ENCODE assay signal across 11 cellular contexts in the genomic region with DNA sequence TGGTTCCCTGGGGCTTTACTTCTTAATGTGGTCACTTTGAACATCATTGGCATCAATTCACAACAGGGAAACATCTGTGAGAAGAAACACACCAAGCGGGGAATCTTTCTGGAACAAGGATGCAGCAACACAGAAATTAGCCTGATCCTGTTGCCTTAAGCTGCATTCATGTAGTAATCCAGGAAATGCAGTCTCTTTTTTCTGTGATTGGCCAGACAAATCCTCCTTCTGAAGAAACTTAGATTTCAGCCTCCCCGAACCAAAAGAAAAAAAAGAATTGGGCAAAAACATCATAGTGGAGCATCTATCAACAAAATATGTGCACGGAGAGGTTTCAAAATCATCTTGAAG. TPM values are rescaled to one million over a fixed set of nuclear protein-coding genes. Genes with fewer than 3 reads are reported as not detected.
A peak's percentile ranks its signal among the peaks of the same experiment; 100 is the strongest.
DNase-seq lines count a peak whose midpoint lies in the region; ATAC-seq and TF ChIP-seq lines count a peak whose summit lies in the region.
"Had no signal": no experiment of that assay in that cellular context is flagged by ENCODE, and none has a peak within 500 bp of the region (broad histone marks: within the 10 kb centered on the region; RNA-seq: fewer than 3 reads in every experiment).

No MANE protein-coding gene starts in this region.

- intact Hi-C loops in activated CD8-positive, alpha-beta T cell treated with anti-CD3 and anti-CD28 coated beads for 36 hours (cut with micrococcal nuclease), result no loop called here
- intact Hi-C loops in activated T-helper 1 cell treated with anti-CD3 and anti-CD28 coated beads, Interleukin-12 subunit alpha, Interleukin-12 subunit beta, Interleukin-2, Interleukin-4 antibody, amounts not matched to agents 30 ng/mL and 10 ng/mL and 1 ng/mL, durations not matched to agents 14 hours and 24 hours and 36 hours (cut with micrococcal nuclease), result no loop called here

- H3K9me3 ChIP-seq in thoracic aorta, result no peaks in the 10 kb centered on the region
- H3K9me3 ChIP-seq: neutrophil had no signal

- H3K27ac ChIP-seq in thoracic aorta, result peak overlapping the region; percentile 68 to 84
- H3K27ac ChIP-seq in coronary artery, result peak overlapping the region in 1 of 2 donors; percentile 62
- H3K27ac ChIP-seq: neutrophil had no signal

- H3K36me3 Mint-ChIP-seq in activated CD8-positive, alpha-beta T cell treated with anti-CD3 and anti-CD28 coated beads for 36 hours (ENCODE audit: low read depth), result no peaks in the 10 kb centered on the region
- no peaks in the 10 kb centered on the region for H3K36me3 Mint-ChIP-seq in activated CD8-positive, alpha-beta T cell treated with anti-CD3 and anti-CD28 coated beads, Interleukin-2, amount 10 ng/mL, durations not matched to agents 7 days and 5 days (ENCODE audit: low read depth)
- no peaks in the 10 kb centered on the region for H3K36me3 Mint-ChIP-seq in activated T-helper 1 cell treated with anti-CD3 and anti-CD28 coated beads, Interleukin-12 subunit alpha, Interleukin-12 subunit beta, Interleukin-2, Interleukin-4 antibody, amounts not matched to agents 30 ng/mL and 10 ng/mL and 1 ng/mL, durations not matched to agents 14 hours and 24 hours and 36 hours (ENCODE audit: low read depth)

- ATAC-seq in activated CD8-positive, alpha-beta T cell treated with anti-CD3 and anti-CD28 coated beads for 36 hours, result no peak
- no peak for ATAC-seq in activated CD8-positive, alpha-beta T cell treated with anti-CD3 and anti-CD28 coated beads, Interleukin-2, amount 10 ng/mL, durations not matched to agents 7 days and 5 days
- ATAC-seq in thoracic aorta (ENCODE audit: insufficient number of reproducible peaks, low FRiP score, low read depth), result no peak

- H3K27me3 Mint-ChIP-seq in activated CD8-positive, alpha-beta T cell treated with anti-CD3 and anti-CD28 coated beads for 36 hours, result peaks cover 4% of the 10 kb centered on the region
- H3K27me3 Mint-ChIP-seq in activated CD8-positive, alpha-beta T cell treated with anti-CD3 and anti-CD28 coated beads, Interleukin-2, amount 10 ng/mL, durations not matched to agents 7 days and 5 days (ENCODE audit: low read depth), result peaks cover 39% of the 10 kb centered on the region
- peaks cover 10% of the 10 kb centered on the region for H3K27me3 Mint-ChIP-seq in activated T-helper 1 cell treated with anti-CD3 and anti-CD28 coated beads, Interleukin-12 subunit alpha, Interleukin-12 subunit beta, Interleukin-2, Interleukin-4 antibody, amounts not matched to agents 30 ng/mL and 10 ng/mL and 1 ng/mL, durations not matched to agents 14 hours and 24 hours and 36 hours (ENCODE audit: insufficient read depth)

- peaks cover 15% of the 10 kb centered on the region for H3K4me1 Mint-ChIP-seq in activated CD8-positive, alpha-beta T cell treated with anti-CD3 and anti-CD28 coated beads for 36 hours (ENCODE audit: low read depth)
- peaks cover 32% of the 10 kb centered on the region for H3K4me1 Mint-ChIP-seq in activated CD8-positive, alpha-beta T cell treated with anti-CD3 and anti-CD28 coated beads, Interleukin-2, amount 10 ng/mL, durations not matched to agents 7 days and 5 days (ENCODE audit: low read depth)
- H3K4me1 Mint-ChIP-seq in activated T-helper 1 cell treated with anti-CD3 and anti-CD28 coated beads, Interleukin-12 subunit alpha, Interleukin-12 subunit beta, Interleukin-2, Interleukin-4 antibody, amounts not matched to agents 30 ng/mL and 10 ng/mL and 1 ng/mL, durations not matched to agents 14 hours and 24 hours and 36 hours (ENCODE audit: low read depth), result peaks cover 18% of the 10 kb centered on the region

- peak overlapping the region; percentile 40 for H3K4me3 ChIP-seq in thoracic aorta
- H3K4me3 ChIP-seq in coronary artery, result no peak overlapping the region

- no peaks in the 10 kb centered on the region for H3K27me3 ChIP-seq in thoracic aorta (replicated peaks; ENCODE audit: insufficient read depth)

- no peaks in the 10 kb centered on the region for H3K9me3 Mint-ChIP-seq in activated CD8-positive, alpha-beta T cell treated with anti-CD3 and anti-CD28 coated beads for 36 hours
- H3K9me3 Mint-ChIP-seq in activated CD8-positive, alpha-beta T cell treated with anti-CD3 and anti-CD28 coated beads, Interleukin-2, amount 10 ng/mL, durations not matched to agents 7 days and 5 days (ENCODE audit: insufficient read depth), result no peaks in the 10 kb centered on the region
- no peaks in the 10 kb centered on the region for H3K9me3 Mint-ChIP-seq in activated T-helper 1 cell treated with anti-CD3 and anti-CD28 coated beads, Interleukin-12 subunit alpha, Interleukin-12 subunit beta, Interleukin-2, Interleukin-4 antibody, amounts not matched to agents 30 ng/mL and 10 ng/mL and 1 ng/mL, durations not matched to agents 14 hours and 24 hours and 36 hours

- POLR2A ChIA-PET in activated CD8-positive, alpha-beta T cell treated with anti-CD3 and anti-CD28 coated beads for 36 hours (lab: Charles Lee), result interaction anchor here (0.8 kb wide), 1 partner anchor 217 kb away, joined by 3 read pairs; no protein-coding TSS in a partner anchor
- POLR2A ChIA-PET in activated CD8-positive, alpha-beta T cell treated with anti-CD3 and anti-CD28 coated beads, Interleukin-2, amount 10 ng/mL, durations not matched to agents 7 days and 5 days (lab: Charles Lee), result interaction anchor here (2.7 kb wide), 1 partner anchor 7 kb away, joined by 12 read pairs; the partner anchor contains the start of gene XPA

- CTCF ChIA-PET in activated CD8-positive, alpha-beta T cell treated with anti-CD3 and anti-CD28 coated beads for 36 hours (lab: Charles Lee), result interaction anchor here (0.6 to 2.9 kb wide), 3 partner anchors 137 to 197 kb away, joined by 3 to 24 read pairs (median 3); no protein-coding TSS in a partner anchor
- CTCF ChIA-PET in activated CD8-positive, alpha-beta T cell treated with anti-CD3 and anti-CD28 coated beads, Interleukin-2, amount 10 ng/mL, durations not matched to agents 7 days and 5 days (lab: Charles Lee), result interaction anchor here (1.2 to 1.6 kb wide), 2 partner anchors 198 to 250 kb away, joined by 4 to 5 read pairs; no protein-coding TSS in a partner anchor

- H3K36me3 ChIP-seq in thoracic aorta, result no peaks in the 10 kb centered on the region
- H3K36me3 ChIP-seq: neutrophil had no signal

- no peak for DNase-seq in activated CD8-positive, alpha-beta T cell treated with anti-CD3 and anti-CD28 coated beads for 36 hours
- no peak for DNase-seq in activated CD8-positive, alpha-beta T cell treated with anti-CD3 and anti-CD28 coated beads, Interleukin-2, amount 10 ng/mL, durations not matched to agents 7 days and 5 days
- no peak for DNase-seq in activated T-helper 1 cell treated with anti-CD3 and anti-CD28 coated beads, Interleukin-12 subunit alpha, Interleukin-12 subunit beta, Interleukin-2, Interleukin-4 antibody, amounts not matched to agents 30 ng/mL and 10 ng/mL and 1 ng/mL, durations not matched to agents 14 hours and 24 hours and 36 hours (ENCODE audit: low spot score)
- DNase-seq in fibroblast of gingiva (ENCODE audit: low read depth) (peak; percentile 31), thoracic aorta (ENCODE audit: low spot score) (no peak), NCI-H1417 treated with DMSO at 0.1 percent for 48 hours (lab: John Stamatoyannopoulos, UW) (no peak), coronary artery (ENCODE audit: low spot score) (no peak), COLO829 (ENCODE audit: low spot score) (no peak)
- DNase-seq: left ventricle myocardium superior, NCI-H524 had no signal

- H3K4me3 Mint-ChIP-seq in activated CD8-positive, alpha-beta T cell treated with anti-CD3 and anti-CD28 coated beads for 36 hours, result no peak overlapping the region
- no peak overlapping the region for H3K4me3 Mint-ChIP-seq in activated CD8-positive, alpha-beta T cell treated with anti-CD3 and anti-CD28 coated beads, Interleukin-2, amount 10 ng/mL, durations not matched to agents 7 days and 5 days
- H3K4me3 Mint-ChIP-seq in activated T-helper 1 cell treated with anti-CD3 and anti-CD28 coated beads, Interleukin-12 subunit alpha, Interleukin-12 subunit beta, Interleukin-2, Interleukin-4 antibody, amounts not matched to agents 30 ng/mL and 10 ng/mL and 1 ng/mL, durations not matched to agents 14 hours and 24 hours and 36 hours, result no peak overlapping the region

- H3K4me1 ChIP-seq in thoracic aorta (ENCODE audit: control insufficient read depth in 1 of 2, low read depth in 2 of 2), result peaks cover 7 to 12% of the 10 kb centered on the region in 2 donors

- peak overlapping the region; percentile 30 for H3K27ac Mint-ChIP-seq in activated CD8-positive, alpha-beta T cell treated with anti-CD3 and anti-CD28 coated beads for 36 hours
- no peak overlapping the region for H3K27ac Mint-ChIP-seq in activated CD8-positive, alpha-beta T cell treated with anti-CD3 and anti-CD28 coated beads, Interleukin-2, amount 10 ng/mL, durations not matched to agents 7 days and 5 days
- peak overlapping the region; percentile 94 for H3K27ac Mint-ChIP-seq in activated T-helper 1 cell treated with anti-CD3 and anti-CD28 coated beads, Interleukin-12 subunit alpha, Interleukin-12 subunit beta, Interleukin-2, Interleukin-4 antibody, amounts not matched to agents 30 ng/mL and 10 ng/mL and 1 ng/mL, durations not matched to agents 14 hours and 24 hours and 36 hours

- TF ChIP-seq CTCF in activated CD8-positive, alpha-beta T cell treated with anti-CD3 and anti-CD28 coated beads for 36 hours (IDR thresholded peaks at IDR 0.05), result no peak
- no peak for TF ChIP-seq CTCF in thoracic aorta (IDR thresholded peaks at IDR 0.05)
- TF ChIP-seq CTCF in coronary artery (IDR thresholded peaks at IDR 0.05), result no peak

RNA-seq across cellular contexts. Expression of gene XPA, which starts 7.2 kb away (rescaled TPM):
- total RNA-seq in activated CD8-positive, alpha-beta T cell treated with anti-CD3 and anti-CD28 coated beads for 36 hours, result 10 to 100 TPM in 1 of 2 experiments, 1 to 10 TPM in 1; 9.8 to 10.9 TPM
- total RNA-seq in activated CD8-positive, alpha-beta T cell treated with anti-CD3 and anti-CD28 coated beads, Interleukin-2, amount 10 ng/mL, durations not matched to agents 7 days and 5 days, result 10 to 100 TPM; 10.2 TPM
- total RNA-seq in activated T-helper 1 cell treated with anti-CD3 and anti-CD28 coated beads, Interleukin-12 subunit alpha, Interleukin-12 subunit beta, Interleukin-2, Interleukin-4 antibody, amounts not matched to agents 30 ng/mL and 10 ng/mL and 1 ng/mL, durations not matched to agents 14 hours and 24 hours and 36 hours, result 10.6 and 11.3 TPM in 2 replicates
- 10 to 100 TPM; 15.0 to 23.2 TPM for total RNA-seq in thoracic aorta
